In genomic region chr7:92831716-92832622, GRCh38 we compare ENCODE assay signal across 7 cellular contexts. TPM values are rescaled to one million over a fixed set of nuclear protein-coding genes. Genes with fewer than 3 reads are reported as not detected.
DNase-seq lines count a peak whose midpoint lies in the region; ATAC-seq lines count a peak whose summit lies in the region.

No MANE protein-coding gene starts in this region.

- DNase-seq in NCI-H69 (lab: John Stamatoyannopoulos, UW) (peak; percentile 42), caudate nucleus (lab: John Stamatoyannopoulos, UW) (no peak), NCI-H524 (lab: John Stamatoyannopoulos, UW) (no peak), NCI-H345 treated with DMSO at 0.1 percent for 48 hours (lab: John Stamatoyannopoulos, UW; ENCODE audit: unreplicated experiment) (no peak)

- no peaks in the 10 kb centered on the region for H3K9me3 ChIP-seq in mesodermal cell (ENCODE audit: control insufficient read depth, low read length)

- ATAC-seq in HG03571 (IDR thresholded peaks at IDR 0.05; ENCODE audit: unreplicated experiment): no peak

- H3K4me1 ChIP-seq in mesodermal cell (ENCODE audit: control insufficient read depth, insufficient read depth, low read length, poor library complexity, severe bottlenecking): peaks cover 18% of the 10 kb centered on the region

- H3K4me3 ChIP-seq in GM08714 (ENCODE audit: low read length) (peak overlapping the region; percentile 73), mesodermal cell (ENCODE audit: extremely low read depth, insufficient read depth, low read length, poor library complexity, severe bottlenecking) (peak overlapping the region; percentile 76)

- peaks cover 24% of the 10 kb centered on the region for H3K36me3 ChIP-seq in mesodermal cell (ENCODE audit: control insufficient read depth, insufficient read depth, low read length)

- H3K27ac ChIP-seq in caudate nucleus (ENCODE audit: low read depth, low read length) (peak overlapping the region; percentile 91), mesodermal cell (ENCODE audit: low read depth, low read length, severe bottlenecking) (peak overlapping the region; percentile 96)

- 60 to 69% methylated on average over 3 to 6 of the region's 8 CpGs for WGBS in mesodermal cell (ENCODE audit: insufficient coverage in 2 of 2), 2 experiments

RNA-seq across cellular contexts. Expression of gene CDK6, which starts 4.4 kb away (rescaled TPM):
- 50.2 TPM for polyA plus RNA-seq in mesodermal cell (2013, experiment 1 of 2)
- 38.6 TPM for polyA plus RNA-seq in mesodermal cell (2013, experiment 2 of 2)
